22 cellular contexts compared by ENCODE assay signal in the genomic region with DNA sequence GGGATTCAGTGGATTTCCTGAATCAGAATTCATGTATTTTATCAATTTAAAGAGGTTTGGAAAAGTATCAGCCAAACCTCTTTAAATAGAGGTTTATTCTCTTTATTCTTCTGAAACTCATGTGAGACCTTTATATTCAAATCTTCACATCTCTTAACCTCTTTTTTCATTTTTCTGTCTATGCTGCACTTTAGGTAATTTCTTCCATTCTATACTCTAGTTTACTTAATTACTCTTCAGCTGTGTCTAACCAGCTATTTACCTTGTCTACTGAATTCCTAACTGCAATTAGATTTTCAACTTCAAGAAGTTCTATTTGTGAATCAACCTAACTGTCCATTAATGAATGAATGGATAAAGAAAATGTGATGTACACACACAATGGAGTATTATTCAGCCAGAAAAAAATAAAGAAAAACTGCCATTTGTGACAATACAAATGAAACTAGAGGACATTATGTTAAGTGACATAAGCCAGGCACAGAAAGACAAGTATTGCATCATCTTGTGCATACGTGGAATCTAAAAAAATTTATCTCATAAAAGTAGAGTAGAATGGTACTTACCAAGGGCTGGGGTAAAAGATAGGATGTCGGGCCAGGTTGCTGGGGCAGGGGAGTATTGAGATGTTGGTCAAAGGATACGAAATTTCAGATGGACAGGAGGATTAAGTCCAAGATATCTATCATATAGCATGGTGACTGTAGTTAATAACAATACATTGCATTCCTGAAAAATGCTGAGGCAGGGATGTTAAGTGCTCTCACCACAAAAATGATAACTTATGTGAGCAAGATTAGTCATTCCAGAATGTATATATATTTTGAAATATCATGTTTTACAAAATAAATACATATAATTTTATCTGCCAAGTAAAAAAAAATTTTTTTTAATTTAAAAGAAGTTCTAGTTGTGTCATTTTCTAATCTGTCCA.
"Had no signal": no experiment of that assay in that cellular context is flagged by ENCODE, and none has a peak within 500 bp of the region (broad histone marks: within the 10 kb centered on the region; RNA-seq: fewer than 3 reads in every experiment).

No MANE protein-coding gene starts in this region.

- H3K27me3 ChIP-seq: ascending aorta, body of pancreas had no signal

- H3K4me3 ChIP-seq: ascending aorta, body of pancreas had no signal

- H3K27ac ChIP-seq: ascending aorta, body of pancreas, KMS-11 had no signal

- DNase-seq: activated B cell treated with CpG ODN at 0.5 μM for 24 hours; activated CD4-positive, alpha-beta T cell treated with anti-CD3 and anti-CD28 coated beads for 1 hour; activated CD4-positive, alpha-beta T cell treated with anti-CD3 and anti-CD28 coated beads, Interleukin-2, amount 10 ng/mL, durations not matched to agents 24 days and 14 days; activated CD4-positive, alpha-beta T cell treated with anti-CD3 and anti-CD28 coated beads, Interleukin-2, amount 50 U/mL, for 48 hours; activated CD8-positive, alpha-beta memory T cell treated with anti-CD3 and anti-CD28 coated beads, Interleukin-2, amount 10 ng/mL, durations not matched to agents 7 days and 5 days; activated effector memory CD4-positive, alpha-beta T cell treated with Interleukin-2 at 50 U/mL for 16 hours; activated naive CD4-positive, alpha-beta T cell; activated T-cell treated with anti-CD3 and anti-CD28 coated beads, Interleukin-2, amount 50 U/mL, for 24 hours; amniotic stem cell; body of pancreas; central memory CD4-positive, alpha-beta T cell; NCI-H1105 treated with DMSO at 0.1 percent for 48 hours; NCI-H1930; NCI-H2171; NCI-H226; NCI-H526 treated with DMSO at 0.1 percent for 48 hours; NCI-H82; SIG-M5; SW 1271 had no signal

- H3K4me1 ChIP-seq: ascending aorta, body of pancreas had no signal

- H3K9ac ChIP-seq: KMS-11 had no signal

- H3K9me3 ChIP-seq: ascending aorta, body of pancreas had no signal

- H3K4me2 ChIP-seq: KMS-11 had no signal

- FAIRE-seq: bronchial epithelial cell had no signal

- H3K36me3 ChIP-seq: ascending aorta had no signal

- ATAC-seq: activated CD8-positive, alpha-beta memory T cell treated with anti-CD3 and anti-CD28 coated beads, Interleukin-2, amount 10 ng/mL, durations not matched to agents 7 days and 5 days; body of pancreas had no signal
